In genomic region chr12:52561880-52562449, GRCh38 we compare ENCODE assay signal across 11 cellular contexts. TPM values are rescaled to one million over a fixed set of nuclear protein-coding genes. Genes with fewer than 3 reads are reported as not detected.
DNase-seq lines count a peak whose midpoint lies in the region; ATAC-seq and TF ChIP-seq lines count a peak whose summit lies in the region.
"Had no signal": no experiment of that assay in that cellular context is flagged by ENCODE, and none has a peak within 500 bp of the region (broad histone marks: within the 10 kb centered on the region; RNA-seq: fewer than 3 reads in every experiment).

No MANE protein-coding gene starts in this region.

- no peaks in the 10 kb centered on the region for H3K36me3 Mint-ChIP-seq in osteocyte (ENCODE audit: unreplicated experiment)

- H3K27me3 Mint-ChIP-seq in osteocyte (ENCODE audit: unreplicated experiment), result peaks cover 67% of the 10 kb centered on the region

- TF ChIP-seq CTCF in GM12864 (IDR thresholded peaks at IDR 0.05; ENCODE audit: low read depth, low read length, missing control alignments) (peak; percentile 29), NB4 (IDR thresholded peaks at IDR 0.05; ENCODE audit: low read depth, low read length) (peak; percentile 20), epithelial cell of proximal tubule (conservative IDR thresholded peaks at IDR 0.05; ENCODE audit: low read depth, low read length) (peak; percentile 51), osteocyte (IDR thresholded peaks at IDR 0.05) (peak; percentile 31), ovary (IDR thresholded peaks at IDR 0.05) (no peak)

- no peak for ATAC-seq in GM19023 (IDR thresholded peaks at IDR 0.05; ENCODE audit: unreplicated experiment)
- ATAC-seq in GM18519 (IDR thresholded peaks at IDR 0.05; ENCODE audit: low FRiP score, unreplicated experiment), result no peak
- ATAC-seq: activated CD8-positive, alpha-beta T cell treated with anti-CD3 and anti-CD28 coated beads for 36 hours had no signal

- H3K27me3 ChIP-seq in ovary, result no peaks in the 10 kb centered on the region

- H3K4me3 Mint-ChIP-seq in osteocyte (ENCODE audit: unreplicated experiment), result no peak overlapping the region
- H3K4me3 Mint-ChIP-seq: activated CD8-positive, alpha-beta T cell treated with anti-CD3 and anti-CD28 coated beads for 36 hours had no signal

- DNase-seq in GM12864 (ENCODE audit: low read depth) (no peak), NB4 (ENCODE audit: low read depth) (no peak), epithelial cell of proximal tubule (ENCODE audit: low read depth) (no peak), osteocyte (ENCODE audit: extremely low spot score, unreplicated experiment) (no peak), ovary (no peak), NCI-H1092 treated with DMSO at 0.1 percent for 48 hours (lab: John Stamatoyannopoulos, UW) (no peak)
- DNase-seq: activated CD8-positive, alpha-beta T cell treated with anti-CD3 and anti-CD28 coated beads for 36 hours; amniotic stem cell; NCI-H1048 had no signal

- no peak overlapping the region for H3K27ac Mint-ChIP-seq in osteocyte (ENCODE audit: unreplicated experiment)
- H3K27ac Mint-ChIP-seq: activated CD8-positive, alpha-beta T cell treated with anti-CD3 and anti-CD28 coated beads for 36 hours had no signal

- 40 to 43% (median 43%) methylated on average over 3 of the region's 3 CpGs for WGBS in ovary, 3 donors

- no peak overlapping the region for H3K4me3 ChIP-seq in GM12864 (ENCODE audit: low read depth, low read length)
- H3K4me3 ChIP-seq in NB4 (ENCODE audit: low read depth, low read length), result no peak overlapping the region
- no peak overlapping the region for H3K4me3 ChIP-seq in epithelial cell of proximal tubule (ENCODE audit: low read depth, low read length)
- H3K4me3 ChIP-seq in ovary, result no peak overlapping the region

- no peaks in the 10 kb centered on the region for H3K9me3 Mint-ChIP-seq in osteocyte (ENCODE audit: unreplicated experiment)
- H3K9me3 Mint-ChIP-seq: activated CD8-positive, alpha-beta T cell treated with anti-CD3 and anti-CD28 coated beads for 36 hours had no signal

- TF ChIP-seq EP300 in ovary (IDR thresholded peaks at IDR 0.05), result no peak

- intact Hi-C loops in ovary (cut with DNase I), result no loop called here

- no peaks in the 10 kb centered on the region for H3K9me3 ChIP-seq in ovary

- no peaks in the 10 kb centered on the region for H3K4me1 ChIP-seq in ovary (ENCODE audit: insufficient read depth)

- no peak overlapping the region for H3K27ac ChIP-seq in ovary

- no peaks in the 10 kb centered on the region for H3K36me3 ChIP-seq in ovary

- TF ChIP-seq POLR2A in NB4 (IDR thresholded peaks at IDR 0.05; ENCODE audit: extremely low read depth, insufficient read length) (no peak), ovary (IDR thresholded peaks at IDR 0.05) (no peak)

- no peaks in the 10 kb centered on the region for H3K4me1 Mint-ChIP-seq in osteocyte (ENCODE audit: unreplicated experiment)

RNA-seq across cellular contexts. Expression of gene KRT71, which starts 9.0 kb away (rescaled TPM):
- total RNA-seq in epithelial cell of proximal tubule (not detected in 2 replicates), osteocyte (not detected in 2 replicates), ovary (not detected)
- not detected for polyA plus RNA-seq in ovary
- total RNA-seq: activated CD8-positive, alpha-beta T cell treated with anti-CD3 and anti-CD28 coated beads for 36 hours had no signal

RNA-seq across cellular contexts. Expression of gene KRT74, which starts 11.7 kb away (rescaled TPM):
- not detected in 2 replicates for total RNA-seq in epithelial cell of proximal tubule
- not detected in 2 replicates for total RNA-seq in osteocyte
- total RNA-seq in ovary, result not detected
- polyA plus RNA-seq in ovary, result not detected
- total RNA-seq: activated CD8-positive, alpha-beta T cell treated with anti-CD3 and anti-CD28 coated beads for 36 hours had no signal

RNA-seq across cellular contexts. Expression of gene KRT72, which starts 39.3 kb away (rescaled TPM):
- total RNA-seq in epithelial cell of proximal tubule (not detected in 2 replicates), osteocyte (not detected in 2 replicates), ovary (not detected)
- polyA plus RNA-seq in ovary, result not detected

RNA-seq across cellular contexts. Expression of gene KRT5, which starts 41.8 kb away (rescaled TPM):
- total RNA-seq in epithelial cell of proximal tubule (not detected in 2 replicates), osteocyte (not detected in 2 replicates), ovary (10 to 100 TPM in 2 of 7 donors, 1 to 10 TPM in 3, under 1 TPM in 1, not detected in 1; 1.00 to 16.1 (median 2.0) TPM)
- under 1 TPM; 0.25 to 0.55 TPM for polyA plus RNA-seq in ovary
- total RNA-seq: activated CD8-positive, alpha-beta T cell treated with anti-CD3 and anti-CD28 coated beads for 36 hours had no signal

RNA-seq across cellular contexts. Expression of gene KRT73, which starts 56.4 kb away (rescaled TPM):
- total RNA-seq in epithelial cell of proximal tubule, result not detected in 2 replicates
- not detected in 2 replicates for total RNA-seq in osteocyte
- total RNA-seq in ovary, result not detected
- not detected for polyA plus RNA-seq in ovary

Comparison
In these comparisons a context has a peak if more than half of its experiments do, and no peak if none do; other contexts are left out.
1. CTCF ChIP-seq: peak in GM12864 (single experiment), NB4 (single experiment), epithelial cell of proximal tubule (single experiment) and osteocyte (single experiment); none in ovary (0 of 3).